Comparison of ENCODE assay signal across 24 cellular contexts in genomic region chr1:24853656-24854055, GRCh38.
"Had no signal": no experiment of that assay in that cellular context is flagged by ENCODE, and none has a peak within 500 bp of the region (broad histone marks: within the 10 kb centered on the region; RNA-seq: fewer than 3 reads in every experiment).

No MANE protein-coding gene starts in this region.

- H3K4me3 ChIP-seq: left lung, lower lobe of right lung, ovary, skin epidermis, stomach, testis, thyroid gland, transverse colon, upper lobe of right lung, uterus had no signal

- DNase-seq: hippocampal formation; kidney glomerular epithelial cell; left cardiac atrium; left lung; lower lobe of right lung; mammary epithelial cell; mesenchymal stem cell; naive B cell; natural killer cell; ovary; retina; right cardiac atrium; stimulated activated CD4-positive, alpha-beta T cell treated with anti-CD3 and anti-CD28 coated beads, Interleukin-12 subunit alpha, Interleukin-12 subunit beta, amount 100 ng/mL, for 4 hours; stimulated activated CD4-positive, alpha-beta T cell treated with anti-CD3 and anti-CD28 coated beads, Interleukin-15, amount 100 ng/mL, for 24 hours; stimulated activated CD4-positive, alpha-beta T cell treated with anti-CD3 and anti-CD28 coated beads, Interleukin-4, amount 100 ng/mL, for 1 hour; stimulated activated naive B cell treated with anti-CD40 and anti-IgM and Interleukin-4, amounts not matched to agents 10 μg/mL and 1 μg/mL and 100 μg/mL, for 72 hours; stimulated activated naive CD8-positive, alpha-beta T cell treated with anti-CD3 and anti-CD28 coated beads, Interleukin-15, Interleukin-2, amounts not matched to agents 100 U/mL and 50 U/mL, for 24 hours; stomach; testis; thyroid gland; transverse colon; upper lobe of right lung; uterus had no signal

- H3K27ac ChIP-seq: left lung, lower lobe of right lung, ovary, skin epidermis, stomach, testis, thyroid gland, transverse colon, upper lobe of right lung, uterus had no signal

- H3K4me1 ChIP-seq: testis, uterus had no signal

- H3K36me3 ChIP-seq: left lung, lower lobe of right lung, ovary, stomach, thyroid gland, transverse colon, upper lobe of right lung, uterus had no signal

- H3K9me3 ChIP-seq: left lung, lower lobe of right lung, ovary, stomach, testis, thyroid gland, transverse colon, upper lobe of right lung, uterus had no signal

- H3K27me3 ChIP-seq: left lung, ovary, testis, thyroid gland, transverse colon, upper lobe of right lung, uterus had no signal
